32 cellular contexts compared by ENCODE assay signal in genomic region chr10:59562126-59562525, GRCh38.
"Had no signal": no experiment of that assay in that cellular context is flagged by ENCODE, and none has a peak within 500 bp of the region (broad histone marks: within the 10 kb centered on the region; RNA-seq: fewer than 3 reads in every experiment).

No MANE protein-coding gene starts in this region.

- H3K9me3 ChIP-seq: Peyer's patch, SJSA1 had no signal

- H3K4me1 Mint-ChIP-seq: activated CD4-positive, alpha-beta T cell treated with anti-CD3 and anti-CD28 coated beads, Interleukin-2, amount 10 ng/mL, durations not matched to agents 7 days and 5 days had no signal

- H3K4me3 ChIP-seq: Peyer's patch, SJSA1 had no signal

- H3K9ac ChIP-seq: KMS-11 had no signal

- H3K27ac Mint-ChIP-seq: activated CD4-positive, alpha-beta memory T cell treated with anti-CD3 and anti-CD28 coated beads for 36 hours; activated CD4-positive, alpha-beta T cell treated with anti-CD3 and anti-CD28 coated beads, Interleukin-2, amount 10 ng/mL, durations not matched to agents 7 days and 5 days; activated naive CD4-positive, alpha-beta T cell treated with anti-CD3 and anti-CD28 coated beads for 36 hours; activated naive CD4-positive, alpha-beta T cell treated with anti-CD3 and anti-CD28 coated beads, Interleukin-2, amount 50 U/mL, for 72 hours; activated T-helper 1 cell treated with anti-CD3 and anti-CD28 coated beads, Interleukin-12 subunit alpha, Interleukin-12 subunit beta, Interleukin-2, Interleukin-4 antibody, amounts not matched to agents 30 ng/mL and 10 ng/mL and 1 ng/mL, durations not matched to agents 14 hours and 24 hours and 36 hours had no signal

- H3K36me3 ChIP-seq: Peyer's patch, SJSA1, WERI-Rb-1 had no signal

- H3K27me3 Mint-ChIP-seq: activated CD4-positive, alpha-beta T cell treated with anti-CD3 and anti-CD28 coated beads, Interleukin-2, amount 10 ng/mL, durations not matched to agents 7 days and 5 days had no signal

- ATAC-seq: activated naive CD4-positive, alpha-beta T cell treated with anti-CD3 and anti-CD28 coated beads, Interleukin-2, amount 50 U/mL, for 72 hours; activated T-cell treated with anti-CD3 and anti-CD28 coated beads, Interleukin-2, amount 50 U/mL, for 4 hours had no signal

- H3K4me3 Mint-ChIP-seq: activated CD4-positive, alpha-beta memory T cell treated with anti-CD3 and anti-CD28 coated beads for 36 hours; activated CD4-positive, alpha-beta T cell treated with anti-CD3 and anti-CD28 coated beads, Interleukin-2, amount 10 ng/mL, durations not matched to agents 7 days and 5 days; activated naive CD4-positive, alpha-beta T cell treated with anti-CD3 and anti-CD28 coated beads for 36 hours; activated T-cell treated with anti-CD3 and anti-CD28 coated beads, Interleukin-2, amount 50 U/mL, for 4 hours; activated T-helper 1 cell treated with anti-CD3 and anti-CD28 coated beads, Interleukin-12 subunit alpha, Interleukin-12 subunit beta, Interleukin-2, Interleukin-4 antibody, amounts not matched to agents 30 ng/mL and 10 ng/mL and 1 ng/mL, durations not matched to agents 14 hours and 24 hours and 36 hours; brain had no signal

- DNase-seq: activated CD4-positive, alpha-beta memory T cell treated with anti-CD3 and anti-CD28 coated beads for 36 hours; activated CD4-positive, alpha-beta T cell treated with anti-CD3 and anti-CD28 coated beads, Interleukin-2, amount 10 ng/mL, durations not matched to agents 7 days and 5 days; activated CD8-positive, alpha-beta memory T cell treated with anti-CD3 and anti-CD28 coated beads, Interleukin-2, amount 50 U/mL, for 4 hours; activated gamma-delta T cell treated with Interleukin-2 at 50 U/mL for 16 hours; activated naive CD4-positive, alpha-beta T cell treated with anti-CD3 and anti-CD28 coated beads for 36 hours; activated T-cell treated with anti-CD3 and anti-CD28 coated beads for 4 hours; activated T-cell treated with anti-CD3 and anti-CD28 coated beads, Interleukin-2, amount 50 U/mL, for 4 hours; central memory CD4-positive, alpha-beta T cell; MM.1S; NCI-H1092 treated with DMSO at 0.1 percent for 48 hours; NCI-H1417; NCI-H146; NCI-H187; NCI-H2029 treated with DMSO at 0.1 percent for 48 hours; NCI-H2107; NCI-H2171; NCI-H510A; NCI-H526; NCI-H748 treated with DMSO at 0.1 percent for 48 hours; NK-92 treated with Interleukin-12 subunit alpha and Interleukin-12 subunit beta, amount 100 ng/mL, for 24 hours; Peyer's patch; RPMI8226; SHP77 treated with DMSO at 0.1 percent for 48 hours; SW 1271; T1000; WERI-Rb-1 had no signal

- H3K27me3 ChIP-seq: Peyer's patch, SJSA1 had no signal

- FAIRE-seq: bronchial epithelial cell had no signal

- H3K4me1 ChIP-seq: Peyer's patch, SJSA1 had no signal

- H3K27ac ChIP-seq: KMS-11, Peyer's patch, SJSA1, WERI-Rb-1 had no signal

- H3K4me2 ChIP-seq: KMS-11 had no signal

- H3K9me3 Mint-ChIP-seq: activated CD4-positive, alpha-beta memory T cell treated with anti-CD3 and anti-CD28 coated beads for 36 hours; activated CD4-positive, alpha-beta T cell treated with anti-CD3 and anti-CD28 coated beads, Interleukin-2, amount 10 ng/mL, durations not matched to agents 7 days and 5 days; activated naive CD4-positive, alpha-beta T cell treated with anti-CD3 and anti-CD28 coated beads for 36 hours; activated naive CD4-positive, alpha-beta T cell treated with anti-CD3 and anti-CD28 coated beads, Interleukin-2, amount 50 U/mL, for 72 hours; activated T-cell treated with anti-CD3 and anti-CD28 coated beads, Interleukin-2, amount 50 U/mL, for 4 hours; activated T-helper 1 cell treated with anti-CD3 and anti-CD28 coated beads, Interleukin-12 subunit alpha, Interleukin-12 subunit beta, Interleukin-2, Interleukin-4 antibody, amounts not matched to agents 30 ng/mL and 10 ng/mL and 1 ng/mL, durations not matched to agents 14 hours and 24 hours and 36 hours had no signal

- H3K36me3 Mint-ChIP-seq: activated CD4-positive, alpha-beta memory T cell treated with anti-CD3 and anti-CD28 coated beads for 36 hours; activated naive CD4-positive, alpha-beta T cell treated with anti-CD3 and anti-CD28 coated beads, Interleukin-2, amount 50 U/mL, for 72 hours; brain had no signal
